Comparison of ENCODE assay signal across 22 cellular contexts in genomic region chr5:1014781-1015221, GRCh38. TPM values are rescaled to one million over a fixed set of nuclear protein-coding genes. Genes with fewer than 3 reads are reported as not detected.
DNase-seq lines count a peak whose midpoint lies in the region; ATAC-seq and TF ChIP-seq lines count a peak whose summit lies in the region.
"Had no signal": no experiment of that assay in that cellular context is flagged by ENCODE, and none has a peak within 500 bp of the region (broad histone marks: within the 10 kb centered on the region; RNA-seq: fewer than 3 reads in every experiment).

No MANE protein-coding gene starts in this region.

- H3K36me3 ChIP-seq in heart right ventricle (no peaks in the 10 kb centered on the region), H7 (replicated peaks; ENCODE audit: control insufficient read depth, insufficient read depth, low read length) (no peaks in the 10 kb centered on the region), WERI-Rb-1 (peaks cover 3% of the 10 kb centered on the region; the same call in 1 of the 2 replicates), sigmoid colon (no peaks in the 10 kb centered on the region)
- H3K36me3 ChIP-seq: SJSA1 had no signal

- intact Hi-C loops in Right ventricle myocardium superior (cut with DNase I) (no loop called here), heart right ventricle (cut with DNase I) (loop anchor here in 1 of 10 donors (10.0 kb wide), 1 partner anchor 130 kb away; no protein-coding TSS in a partner anchor), sigmoid colon (cut with DNase I) (no loop called here)

- ATAC-seq in Right ventricle myocardium superior (ENCODE audit: poor library complexity) (peak; percentile 21), heart right ventricle (no peak), GM21576 (IDR thresholded peaks at IDR 0.05; ENCODE audit: unreplicated experiment) (no peak)
- ATAC-seq in activated T-helper 17 cell treated with anti-CD3 and anti-CD28 coated beads, Interleukin-2, amount 50 U/mL, for 72 hours (replicated peaks) = no peak
- ATAC-seq: HepG2, PC-3 had no signal

- no peaks in the 10 kb centered on the region for H3K9me3 Mint-ChIP-seq in activated T-helper 17 cell treated with anti-CD3 and anti-CD28 coated beads, Interleukin-2, amount 50 U/mL, for 72 hours

- H3K27ac ChIP-seq in heart right ventricle = no peak overlapping the region
- no peak overlapping the region for H3K27ac ChIP-seq in WERI-Rb-1
- H3K27ac ChIP-seq in sigmoid colon = no peak overlapping the region
- H3K27ac ChIP-seq: SJSA1 had no signal

- H3K36me3 Mint-ChIP-seq in activated T-helper 17 cell treated with anti-CD3 and anti-CD28 coated beads, Interleukin-2, amount 50 U/mL, for 72 hours (ENCODE audit: low read depth) = no peaks in the 10 kb centered on the region

- TF ChIP-seq EP300 in sigmoid colon (IDR thresholded peaks at IDR 0.05) = no peak

- H3K27ac Mint-ChIP-seq in activated T-helper 17 cell treated with anti-CD3 and anti-CD28 coated beads, Interleukin-2, amount 50 U/mL, for 72 hours = no peak overlapping the region

- H3K4me3 ChIP-seq in heart right ventricle (no peak overlapping the region), H7 (ENCODE audit: insufficient read depth, low read depth, low read length) (no peak overlapping the region), WERI-Rb-1 (ENCODE audit: low read depth, low read length) (no peak overlapping the region), sigmoid colon (no peak overlapping the region)
- H3K4me3 ChIP-seq: SJSA1 had no signal

- no peak for TF ChIP-seq CTCF in heart right ventricle (IDR thresholded peaks at IDR 0.05)
- 0 out of 2 replicates have a peak, but pooled peaks have one; percentile 12 for TF ChIP-seq CTCF in WERI-Rb-1 (IDR thresholded peaks at IDR 0.05; ENCODE audit: low read depth, low read length)
- no peak for TF ChIP-seq CTCF in sigmoid colon (IDR thresholded peaks at IDR 0.05)

- TF ChIP-seq POLR2A in sigmoid colon (IDR thresholded peaks at IDR 0.05) = no peak

- no peak overlapping the region for H3K4me3 Mint-ChIP-seq in activated T-helper 17 cell treated with anti-CD3 and anti-CD28 coated beads, Interleukin-2, amount 50 U/mL, for 72 hours

- H3K4me1 Mint-ChIP-seq in activated T-helper 17 cell treated with anti-CD3 and anti-CD28 coated beads, Interleukin-2, amount 50 U/mL, for 72 hours = no peaks in the 10 kb centered on the region

- 54 to 57% methylated on average over 17 of the region's 17 CpGs for WGBS in heart right ventricle, 2 donors
- WGBS in sigmoid colon, 2 donors = 54 to 79% methylated on average over 17 of the region's 17 CpGs

- H3K4me1 ChIP-seq in heart right ventricle (peaks cover 0 to 18% (median 10%) of the 10 kb centered on the region in 9 donors), sigmoid colon (peaks cover 0 to 9% (median 4%) of the 10 kb centered on the region in 4 donors)
- H3K4me1 ChIP-seq: SJSA1 had no signal

- H3K9me3 ChIP-seq in heart right ventricle (no peaks in the 10 kb centered on the region), WERI-Rb-1 (ENCODE audit: severe bottlenecking) (no peaks in the 10 kb centered on the region), sigmoid colon (no peaks in the 10 kb centered on the region)
- H3K9me3 ChIP-seq: SJSA1 had no signal

- H3K27me3 ChIP-seq in heart right ventricle (peaks cover 0 to 22% (median 6%) of the 10 kb centered on the region in 7 donors), H7 (ENCODE audit: control insufficient read depth, insufficient read depth, low read length) (peaks cover 7% of the 10 kb centered on the region), WERI-Rb-1 (ENCODE audit: insufficient read depth, low read depth, severe bottlenecking) (peaks cover 4% of the 10 kb centered on the region), sigmoid colon (peaks cover 4 to 19% (median 19%) of the 10 kb centered on the region in 3 donors)

- DNase-seq in Right ventricle myocardium superior = peak; percentile 35
- DNase-seq in heart right ventricle = no peak
- DNase-seq in H7 = peak; percentile 73
- DNase-seq in WERI-Rb-1 = no peak
- peak; percentile 59 for DNase-seq in sigmoid colon
- DNase-seq in activated gamma-delta T cell (lab: John Stamatoyannopoulos, UW) = no peak
- DNase-seq: ACHN, AML-193, COR-L47, DMS 273 treated with DMSO at 0.1 percent for 48 hours, DND-41, KG1, NCI-H1694, NCI-H2081 treated with DMSO at 0.1 percent for 48 hours, NCI-H510A treated with DMSO at 0.1 percent for 48 hours, NCI-H82, PC-3, RPMI8226 had no signal

- H3K27me3 Mint-ChIP-seq in activated T-helper 17 cell treated with anti-CD3 and anti-CD28 coated beads, Interleukin-2, amount 50 U/mL, for 72 hours = peaks cover 9% of the 10 kb centered on the region

RNA-seq across cellular contexts. Expression of gene NKD2, which starts 6.2 kb away (rescaled TPM):
- 2.8 TPM for total RNA-seq in Right ventricle myocardium superior
- 1 to 10 TPM in 7 of 10 donors, under 1 TPM in 3; 0.31 to 4.5 (median 1.5) TPM for total RNA-seq in heart right ventricle
- polyA plus RNA-seq in heart right ventricle = 10 to 100 TPM in 1 of 2 donors, 1 to 10 TPM in 1; 5.3 to 12.7 TPM
- 4.9 and 5.7 TPM in 2 replicates for total RNA-seq in H7 (2014; rRNA removed; shearing (Covaris generic))
- total RNA-seq in sigmoid colon = 1 to 10 TPM in 3 of 4 donors, under 1 TPM in 1; 0.71 to 4.4 (median 2.0) TPM
- polyA plus RNA-seq in sigmoid colon = 1 to 10 TPM in 2 of 3 donors, under 1 TPM in 1; 0.60 to 4.0 (median 1.8) TPM
- total RNA-seq in activated T-helper 17 cell treated with anti-CD3 and anti-CD28 coated beads, Interleukin-2, amount 50 U/mL, for 72 hours = 1 to 10 TPM in 1 of 2 donors, under 1 TPM in 1; 0.37 to 1.2 TPM

Comparison
In these comparisons a context has a peak if more than half of its experiments do, and no peak if none do; other contexts are left out.
1. DNase-seq: peak in Right ventricle myocardium superior (single experiment), H7 (single experiment) and sigmoid colon (single experiment); none in heart right ventricle (0 of 2), WERI-Rb-1 (single experiment) and activated gamma-delta T cell (single experiment).